In the genomic region with DNA sequence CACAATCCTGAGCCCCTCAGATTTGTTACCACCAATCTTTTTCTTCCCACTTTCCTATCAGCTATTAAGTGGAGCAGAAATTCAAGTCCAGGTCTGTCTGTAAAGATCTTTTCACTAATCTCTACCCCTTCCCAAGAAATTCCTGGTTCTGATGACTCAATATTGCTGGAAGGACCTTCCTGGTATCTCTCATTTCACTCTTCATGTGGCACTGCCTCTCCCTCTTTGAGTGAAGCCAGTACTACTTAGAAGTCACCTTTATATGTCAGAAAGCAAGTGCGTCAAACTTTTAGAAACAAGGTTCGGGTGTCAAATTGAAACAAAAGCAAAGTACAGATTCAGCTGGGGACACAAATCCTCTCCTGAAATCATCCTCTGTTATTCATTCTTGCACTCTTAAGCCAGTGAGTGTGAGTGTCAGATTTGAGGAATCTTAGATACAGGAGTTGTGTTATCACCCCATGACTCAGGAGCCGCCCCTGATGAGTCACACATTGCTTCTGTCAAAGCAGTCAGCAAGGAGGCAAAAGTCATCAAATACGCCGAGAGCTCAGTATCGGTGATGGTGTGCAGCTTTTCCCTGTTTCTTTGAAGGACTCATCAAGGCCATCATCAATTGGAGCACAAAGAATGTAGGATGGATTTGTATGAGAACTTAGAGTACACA, we compare ENCODE assay signal across 13 cellular contexts.
DNase-seq lines count a peak whose midpoint lies in the region; ATAC-seq, FAIRE-seq and TF ChIP-seq lines count a peak whose summit lies in the region.
"Had no signal": no experiment of that assay in that cellular context is flagged by ENCODE, and none has a peak within 500 bp of the region (broad histone marks: within the 10 kb centered on the region; RNA-seq: fewer than 3 reads in every experiment).

No MANE protein-coding gene starts in this region.

- TF ChIP-seq CTCF in HepG2 (CRISPR knock-in tag; IDR thresholded peaks at IDR 0.05), result no peak
- TF ChIP-seq CTCF in right lobe of liver (IDR thresholded peaks at IDR 0.05), result no peak
- TF ChIP-seq CTCF in fibroblast of villous mesenchyme (IDR thresholded peaks at IDR 0.05; ENCODE audit: insufficient read depth, low read depth, low read length), result no peak
- no peak for TF ChIP-seq CTCF in WTC11 (IDR thresholded peaks at IDR 0.05)

- no peaks in the 10 kb centered on the region for H3K9me3 ChIP-seq in HepG2 (ENCODE audit: low read length)
- peaks cover 0 to 5% (median 0%) of the 10 kb centered on the region in 4 donors for H3K9me3 ChIP-seq in right lobe of liver
- H3K9me3 ChIP-seq: gastroesophageal sphincter had no signal

- H3K4me1 ChIP-seq in HepG2 (ENCODE audit: insufficient read depth, low read length) (no peaks in the 10 kb centered on the region), right lobe of liver (no peaks in the 10 kb centered on the region)
- H3K4me1 ChIP-seq: gastroesophageal sphincter had no signal

- TF ChIP-seq POLR2A in HepG2 (IDR thresholded peaks at IDR 0.05; ENCODE audit: insufficient read depth in 1 of 2, low read depth in 2 of 2, low read length in 2 of 2), result no peak
- TF ChIP-seq POLR2A in right lobe of liver (IDR thresholded peaks at IDR 0.05), result no peak

- no peak overlapping the region for H3K4me3 Mint-ChIP-seq in stimulated activated naive B cell treated with anti-CD40 and anti-IgM and Interleukin-4, amounts not matched to agents 10 μg/mL and 1 μg/mL and 100 μg/mL, for 72 hours
- no peak overlapping the region for H3K4me3 Mint-ChIP-seq in WTC11
- no peak overlapping the region for H3K4me3 Mint-ChIP-seq in activated T-helper 1 cell treated with anti-CD3 and anti-CD28 coated beads, Interleukin-12 subunit alpha, Interleukin-12 subunit beta, Interleukin-2, Interleukin-4 antibody, amounts not matched to agents 30 ng/mL and 10 ng/mL and 1 ng/mL, durations not matched to agents 14 hours and 24 hours and 36 hours
- H3K4me3 Mint-ChIP-seq: activated B cell treated with CpG ODN at 0.5 μM for 24 hours; activated naive CD4-positive, alpha-beta T cell treated with anti-CD3 and anti-CD28 coated beads, Interleukin-2, amount 10 ng/mL, durations not matched to agents 7 days and 5 days; natural killer cell had no signal

- intact Hi-C loops in HepG2 (cut with micrococcal nuclease; ENCODE audit: unreplicated experiment) (no loop called here), right lobe of liver (cut with DNase I) (no loop called here)
- intact Hi-C loops in activated T-helper 1 cell treated with anti-CD3 and anti-CD28 coated beads, Interleukin-12 subunit alpha, Interleukin-12 subunit beta, Interleukin-2, Interleukin-4 antibody, amounts not matched to agents 30 ng/mL and 10 ng/mL and 1 ng/mL, durations not matched to agents 14 hours and 24 hours and 36 hours (cut with micrococcal nuclease), result no loop called here

- no peaks in the 10 kb centered on the region for H3K36me3 Mint-ChIP-seq in stimulated activated naive B cell treated with anti-CD40 and anti-IgM and Interleukin-4, amounts not matched to agents 10 μg/mL and 1 μg/mL and 100 μg/mL, for 72 hours
- H3K36me3 Mint-ChIP-seq in WTC11, result no peaks in the 10 kb centered on the region
- H3K36me3 Mint-ChIP-seq in activated T-helper 1 cell treated with anti-CD3 and anti-CD28 coated beads, Interleukin-12 subunit alpha, Interleukin-12 subunit beta, Interleukin-2, Interleukin-4 antibody, amounts not matched to agents 30 ng/mL and 10 ng/mL and 1 ng/mL, durations not matched to agents 14 hours and 24 hours and 36 hours (ENCODE audit: low read depth), result no peaks in the 10 kb centered on the region
- H3K36me3 Mint-ChIP-seq: activated naive CD4-positive, alpha-beta T cell treated with anti-CD3 and anti-CD28 coated beads, Interleukin-2, amount 10 ng/mL, durations not matched to agents 7 days and 5 days; natural killer cell had no signal

- no peak overlapping the region for H3K4me2 ChIP-seq in HepG2 (ENCODE audit: low read depth, low read length)

- no TSS peak for BruUV-seq in HepG2 (replicated peaks; lab: Mats Ljungman, UMichigan)

- H3K27me3 Mint-ChIP-seq in stimulated activated naive B cell treated with anti-CD40 and anti-IgM and Interleukin-4, amounts not matched to agents 10 μg/mL and 1 μg/mL and 100 μg/mL, for 72 hours, result no peaks in the 10 kb centered on the region
- no peaks in the 10 kb centered on the region for H3K27me3 Mint-ChIP-seq in WTC11 (ENCODE audit: low read depth)
- peaks cover 2% of the 10 kb centered on the region for H3K27me3 Mint-ChIP-seq in activated T-helper 1 cell treated with anti-CD3 and anti-CD28 coated beads, Interleukin-12 subunit alpha, Interleukin-12 subunit beta, Interleukin-2, Interleukin-4 antibody, amounts not matched to agents 30 ng/mL and 10 ng/mL and 1 ng/mL, durations not matched to agents 14 hours and 24 hours and 36 hours (ENCODE audit: insufficient read depth)
- H3K27me3 Mint-ChIP-seq: activated B cell treated with CpG ODN at 0.5 μM for 24 hours; activated naive CD4-positive, alpha-beta T cell treated with anti-CD3 and anti-CD28 coated beads, Interleukin-2, amount 10 ng/mL, durations not matched to agents 7 days and 5 days had no signal

- WGBS in HepG2 (ENCODE audit: low lambda C conversion rate), result 34% methylated on average over 6 of the region's 6 CpGs
- 62% methylated on average over 6 of the region's 6 CpGs for WGBS in right lobe of liver (ENCODE audit: insufficient coverage, low coverage, low lambda C conversion rate, missing lambda C conversion rate)

- H3K27ac ChIP-seq in HepG2 (ENCODE audit: extremely low read length, insufficient read depth, low read length) (no peak overlapping the region), right lobe of liver (no peak overlapping the region)
- H3K27ac ChIP-seq: C4-2B, gastroesophageal sphincter had no signal

- in situ Hi-C loops in HepG2 (cut with HindIII; ENCODE audit: extremely low pct_ligation_motif_present, low pct_unique_long_range_greater_than_20kb), result no loop called here

- no peaks in the 10 kb centered on the region for H3K79me2 ChIP-seq in HepG2 (ENCODE audit: insufficient read depth, low read length)

- POLR2A ChIA-PET in HepG2 (lab: Yijun Ruan, JAX), result no interaction called here
- POLR2A ChIA-PET in WTC11 (lab: Charles Lee), result no interaction called here

- H3K9ac ChIP-seq in HepG2 (ENCODE audit: insufficient read depth, low read depth, low read length), result no peak overlapping the region

- no peak overlapping the region for H2AFZ ChIP-seq in HepG2 (ENCODE audit: low read length)

- DNase-seq in HepG2 (ENCODE audit: low spot score) (peak; percentile 10), right lobe of liver (no peak), fibroblast of villous mesenchyme (ENCODE audit: low read depth) (peak; percentile 76), urothelium cell line (ENCODE audit: low spot score) (peak; percentile 65), WTC11 (ENCODE audit: low spot score) (no peak)
- DNase-seq in stimulated activated naive B cell treated with anti-CD40 and anti-IgM and Interleukin-4, amounts not matched to agents 10 μg/mL and 1 μg/mL and 100 μg/mL, for 72 hours, result no peak
- DNase-seq in activated T-helper 1 cell treated with anti-CD3 and anti-CD28 coated beads, Interleukin-12 subunit alpha, Interleukin-12 subunit beta, Interleukin-2, Interleukin-4 antibody, amounts not matched to agents 30 ng/mL and 10 ng/mL and 1 ng/mL, durations not matched to agents 14 hours and 24 hours and 36 hours (ENCODE audit: low spot score), result no peak
- DNase-seq: activated B cell treated with CpG ODN at 0.5 μM for 24 hours; activated naive CD4-positive, alpha-beta T cell treated with anti-CD3 and anti-CD28 coated beads, Interleukin-2, amount 10 ng/mL, durations not matched to agents 7 days and 5 days; natural killer cell had no signal

- no peaks in the 10 kb centered on the region for H3K9me3 Mint-ChIP-seq in stimulated activated naive B cell treated with anti-CD40 and anti-IgM and Interleukin-4, amounts not matched to agents 10 μg/mL and 1 μg/mL and 100 μg/mL, for 72 hours
- no peaks in the 10 kb centered on the region for H3K9me3 Mint-ChIP-seq in WTC11
- H3K9me3 Mint-ChIP-seq in activated T-helper 1 cell treated with anti-CD3 and anti-CD28 coated beads, Interleukin-12 subunit alpha, Interleukin-12 subunit beta, Interleukin-2, Interleukin-4 antibody, amounts not matched to agents 30 ng/mL and 10 ng/mL and 1 ng/mL, durations not matched to agents 14 hours and 24 hours and 36 hours, result no peaks in the 10 kb centered on the region
- H3K9me3 Mint-ChIP-seq: activated B cell treated with CpG ODN at 0.5 μM for 24 hours; activated naive CD4-positive, alpha-beta T cell treated with anti-CD3 and anti-CD28 coated beads, Interleukin-2, amount 10 ng/mL, durations not matched to agents 7 days and 5 days had no signal

- no peaks in the 10 kb centered on the region for H3K27me3 ChIP-seq in HepG2 (ENCODE audit: control insufficient read depth in 1 of 2, insufficient read depth in 2 of 2, low read length in 2 of 2)
- H3K27me3 ChIP-seq in right lobe of liver, result no peaks in the 10 kb centered on the region
- H3K27me3 ChIP-seq: gastroesophageal sphincter had no signal

- CTCF ChIA-PET in HepG2 (lab: Yijun Ruan, JAX; ENCODE audit: low intra/inter-chr PET ratio, low total read pairs), result no interaction called here
- CTCF ChIA-PET in WTC11 (lab: Charles Lee), result no interaction called here

- FAIRE-seq in HepG2 (lab: Jason Lieb, UNC), result no peak
- FAIRE-seq in urothelium cell line (lab: Jason Lieb, UNC), result peak; percentile 20

- no peaks in the 10 kb centered on the region for H3K4me1 Mint-ChIP-seq in stimulated activated naive B cell treated with anti-CD40 and anti-IgM and Interleukin-4, amounts not matched to agents 10 μg/mL and 1 μg/mL and 100 μg/mL, for 72 hours
- no peaks in the 10 kb centered on the region for H3K4me1 Mint-ChIP-seq in WTC11
- H3K4me1 Mint-ChIP-seq in activated T-helper 1 cell treated with anti-CD3 and anti-CD28 coated beads, Interleukin-12 subunit alpha, Interleukin-12 subunit beta, Interleukin-2, Interleukin-4 antibody, amounts not matched to agents 30 ng/mL and 10 ng/mL and 1 ng/mL, durations not matched to agents 14 hours and 24 hours and 36 hours (ENCODE audit: low read depth), result no peaks in the 10 kb centered on the region
- H3K4me1 Mint-ChIP-seq: activated B cell treated with CpG ODN at 0.5 μM for 24 hours; activated naive CD4-positive, alpha-beta T cell treated with anti-CD3 and anti-CD28 coated beads, Interleukin-2, amount 10 ng/mL, durations not matched to agents 7 days and 5 days; natural killer cell had no signal

- ATAC-seq in HepG2 (no peak), right lobe of liver (no peak), SK-N-SH treated with all-trans-retinoic acid at 6 μM for 48 hours (peak; percentile 94), WTC11 (no peak; the same call in 1 of the 2 replicates)
- no peak for ATAC-seq in stimulated activated naive B cell treated with anti-CD40 and anti-IgM and Interleukin-4, amounts not matched to agents 10 μg/mL and 1 μg/mL and 100 μg/mL, for 72 hours (replicated peaks)
- ATAC-seq: gastroesophageal sphincter, natural killer cell had no signal

- H4K20me1 ChIP-seq in HepG2 (ENCODE audit: insufficient read depth, low read length), result no peaks in the 10 kb centered on the region

- TF ChIP-seq EP300 in HepG2 (IDR thresholded peaks at IDR 0.05; ENCODE audit: low read depth in 2 of 2, low read length in 2 of 2) (no peak), HepG2 (CRISPR knock-in tag; IDR thresholded peaks at IDR 0.05; ENCODE audit: borderline replicate concordance) (no peak)

- no peak for TF ChIP-seq RAD21 in HepG2 (CRISPR knock-in tag; IDR thresholded peaks at IDR 0.05)

- no peak overlapping the region for H3K27ac Mint-ChIP-seq in stimulated activated naive B cell treated with anti-CD40 and anti-IgM and Interleukin-4, amounts not matched to agents 10 μg/mL and 1 μg/mL and 100 μg/mL, for 72 hours
- no peak overlapping the region for H3K27ac Mint-ChIP-seq in WTC11
- H3K27ac Mint-ChIP-seq in activated T-helper 1 cell treated with anti-CD3 and anti-CD28 coated beads, Interleukin-12 subunit alpha, Interleukin-12 subunit beta, Interleukin-2, Interleukin-4 antibody, amounts not matched to agents 30 ng/mL and 10 ng/mL and 1 ng/mL, durations not matched to agents 14 hours and 24 hours and 36 hours, result no peak overlapping the region
- H3K27ac Mint-ChIP-seq: activated B cell treated with CpG ODN at 0.5 μM for 24 hours; activated naive CD4-positive, alpha-beta T cell treated with anti-CD3 and anti-CD28 coated beads, Interleukin-2, amount 10 ng/mL, durations not matched to agents 7 days and 5 days; natural killer cell had no signal

- H3K36me3 ChIP-seq in HepG2 (replicated peaks in 1 of 2; ENCODE audit: control insufficient read depth in 1 of 2, insufficient read depth in 2 of 2, low read length in 2 of 2) (no peaks in the 10 kb centered on the region), right lobe of liver (no peaks in the 10 kb centered on the region)
- H3K36me3 ChIP-seq: gastroesophageal sphincter had no signal

- H3K4me3 ChIP-seq in HepG2 (replicated peaks in 1 of 3; ENCODE audit: insufficient read depth in 1 of 3, low read depth in 2 of 3, low read length in 3 of 3) (no peak overlapping the region), right lobe of liver (no peak overlapping the region), fibroblast of villous mesenchyme (ENCODE audit: low read depth, low read length) (no peak overlapping the region)
- H3K4me3 ChIP-seq: gastroesophageal sphincter had no signal

Comparison
In these comparisons a context has a peak if more than half of its experiments do, and no peak if none do; other contexts are left out.
1. DNase-seq: peak in HepG2 (single experiment), fibroblast of villous mesenchyme (single experiment) and urothelium cell line (single experiment); none in right lobe of liver (0 of 3), stimulated activated naive B cell treated with anti-CD40 and anti-IgM and Interleukin-4, amounts not matched to agents 10 μg/mL and 1 μg/mL and 100 μg/mL, for 72 hours (single experiment), WTC11 (single experiment) and activated T-helper 1 cell treated with anti-CD3 and anti-CD28 coated beads, Interleukin-12 subunit alpha, Interleukin-12 subunit beta, Interleukin-2, Interleukin-4 antibody, amounts not matched to agents 30 ng/mL and 10 ng/mL and 1 ng/mL, durations not matched to agents 14 hours and 24 hours and 36 hours (single experiment).